ENCODE assay signal across 14 cellular contexts in genomic region chr16:68367891-68368601, GRCh38. TPM values are rescaled to one million over a fixed set of nuclear protein-coding genes. Genes with fewer than 3 reads are reported as not detected.
A peak's percentile ranks its signal among the peaks of the same experiment; 100 is the strongest.
DNase-seq lines count a peak whose midpoint lies in the region; ATAC-seq and TF ChIP-seq lines count a peak whose summit lies in the region.
"Had no signal": no experiment of that assay in that cellular context is flagged by ENCODE, and none has a peak within 500 bp of the region (broad histone marks: within the 10 kb centered on the region; RNA-seq: fewer than 3 reads in every experiment).

No MANE protein-coding gene starts in this region.

- no peak overlapping the region for H3K4me2 ChIP-seq in GM23338

- H3K36me3 ChIP-seq in CD8-positive, alpha-beta T cell (ENCODE audit: insufficient read depth, low read length), result no peaks in the 10 kb centered on the region
- no peaks in the 10 kb centered on the region for H3K36me3 ChIP-seq in GM23338 (ENCODE audit: insufficient read depth)
- no peaks in the 10 kb centered on the region for H3K36me3 ChIP-seq in spleen
- H3K36me3 ChIP-seq: esophagus muscularis mucosa, suprapubic skin had no signal

- H3K4me1 ChIP-seq in CD8-positive, alpha-beta T cell (ENCODE audit: insufficient read depth, low read length), result peaks cover 56% of the 10 kb centered on the region
- no peaks in the 10 kb centered on the region for H3K4me1 ChIP-seq in GM23338 (ENCODE audit: insufficient read depth)
- H3K4me1 ChIP-seq in spleen, result peaks cover 13 to 77% (median 53%) of the 10 kb centered on the region in 6 donors
- H3K4me1 ChIP-seq: esophagus muscularis mucosa had no signal

- intact Hi-C loops in CD8-positive, alpha-beta T cell (cut with DNase I, micrococcal nuclease), result no loop called here
- intact Hi-C loops in activated T-helper 1 cell treated with anti-CD3 and anti-CD28 coated beads, Interleukin-12 subunit alpha, Interleukin-12 subunit beta, Interleukin-2, Interleukin-4 antibody, amounts not matched to agents 30 ng/mL and 10 ng/mL and 1 ng/mL, durations not matched to agents 14 hours and 24 hours and 36 hours (cut with micrococcal nuclease), result loop anchor here (1.0 to 5.0 kb wide), 3 partner anchors 50 to 142 kb away; partner anchors contain the start of gene SMPD3
- intact Hi-C loops in spleen (cut with DNase I; ENCODE audit: low total_unique reads), result no loop called here

- H3K4me3 ChIP-seq in CD8-positive, alpha-beta T cell (ENCODE audit: low read depth, low read length), result no peak overlapping the region
- H3K4me3 ChIP-seq in GM23338, result no peak overlapping the region
- no peak overlapping the region for H3K4me3 ChIP-seq in spleen
- H3K4me3 ChIP-seq: esophagus muscularis mucosa, K562, suprapubic skin had no signal

- no peaks in the 10 kb centered on the region for H3K9me3 Mint-ChIP-seq in CD8-positive, alpha-beta T cell
- no peaks in the 10 kb centered on the region for H3K9me3 Mint-ChIP-seq in GM23338
- H3K9me3 Mint-ChIP-seq in activated T-helper 1 cell treated with anti-CD3 and anti-CD28 coated beads, Interleukin-12 subunit alpha, Interleukin-12 subunit beta, Interleukin-2, Interleukin-4 antibody, amounts not matched to agents 30 ng/mL and 10 ng/mL and 1 ng/mL, durations not matched to agents 14 hours and 24 hours and 36 hours, result no peaks in the 10 kb centered on the region
- no peaks in the 10 kb centered on the region for H3K9me3 Mint-ChIP-seq in naive thymus-derived CD8-positive, alpha-beta T cell

- H3K36me3 Mint-ChIP-seq in CD8-positive, alpha-beta T cell, result no peaks in the 10 kb centered on the region
- H3K36me3 Mint-ChIP-seq in GM23338 (ENCODE audit: low read depth), result no peaks in the 10 kb centered on the region
- peaks cover 5% of the 10 kb centered on the region for H3K36me3 Mint-ChIP-seq in activated T-helper 1 cell treated with anti-CD3 and anti-CD28 coated beads, Interleukin-12 subunit alpha, Interleukin-12 subunit beta, Interleukin-2, Interleukin-4 antibody, amounts not matched to agents 30 ng/mL and 10 ng/mL and 1 ng/mL, durations not matched to agents 14 hours and 24 hours and 36 hours (ENCODE audit: low read depth)
- H3K36me3 Mint-ChIP-seq in naive thymus-derived CD8-positive, alpha-beta T cell, result no peaks in the 10 kb centered on the region

- H3K4me1 Mint-ChIP-seq in CD8-positive, alpha-beta T cell (ENCODE audit: low read depth), result peaks cover 49% of the 10 kb centered on the region
- H3K4me1 Mint-ChIP-seq in GM23338, result peaks cover 38% of the 10 kb centered on the region
- peaks cover 42% of the 10 kb centered on the region for H3K4me1 Mint-ChIP-seq in activated T-helper 1 cell treated with anti-CD3 and anti-CD28 coated beads, Interleukin-12 subunit alpha, Interleukin-12 subunit beta, Interleukin-2, Interleukin-4 antibody, amounts not matched to agents 30 ng/mL and 10 ng/mL and 1 ng/mL, durations not matched to agents 14 hours and 24 hours and 36 hours (ENCODE audit: low read depth)
- peaks cover 26 to 72% (median 54%) of the 10 kb centered on the region in 4 donors for H3K4me1 Mint-ChIP-seq in naive thymus-derived CD8-positive, alpha-beta T cell

- CTCF ChIA-PET in CD8-positive, alpha-beta T cell (lab: Charles Lee), result interaction anchor here (0.8 to 1.6 kb wide), 3 partner anchors 28 to 176 kb away, joined by 3 to 7 read pairs (median 5); no protein-coding TSS in a partner anchor
- CTCF ChIA-PET in GM10248 (lab: Yijun Ruan, JAX), result interaction anchor here (0.8 to 8.9 kb wide), 16 partner anchors 9 to 154 kb away, joined by 3 to 64 read pairs (median 5); partner anchors contain the start of gene SLC7A6

- peak; percentile 26 for ATAC-seq in CD8-positive, alpha-beta T cell
- ATAC-seq in GM23338 (no peak), HG02588 (IDR thresholded peaks at IDR 0.05; ENCODE audit: unreplicated experiment) (no peak)
- peak in 1 of 2 donors; percentile 13 for ATAC-seq in naive thymus-derived CD8-positive, alpha-beta T cell
- ATAC-seq: left cardiac atrium, PC-3 had no signal

- H3K9me3 ChIP-seq in CD8-positive, alpha-beta T cell (ENCODE audit: low read length), result no peaks in the 10 kb centered on the region
- H3K9me3 ChIP-seq in spleen, result no peaks in the 10 kb centered on the region
- H3K9me3 ChIP-seq: esophagus muscularis mucosa, suprapubic skin had no signal

- 70 to 79% (median 76%) methylated on average over 20 of the region's 20 CpGs for WGBS in spleen, 5 donors

- no peaks in the 10 kb centered on the region for H3K79me2 ChIP-seq in GM23338 (replicated peaks; ENCODE audit: insufficient read depth)

- H3K27ac ChIP-seq in CD8-positive, alpha-beta T cell (ENCODE audit: low read depth, low read length), result no peak overlapping the region
- H3K27ac ChIP-seq in GM23338 (ENCODE audit: low read depth) (no peak overlapping the region), spleen (no peak overlapping the region)
- H3K27ac ChIP-seq: esophagus muscularis mucosa, suprapubic skin had no signal

- H3K9me2 ChIP-seq in GM23338 (ENCODE audit: insufficient read depth), result no peaks in the 10 kb centered on the region

- H3K27me3 Mint-ChIP-seq in CD8-positive, alpha-beta T cell (ENCODE audit: low read depth), result peaks cover 2% of the 10 kb centered on the region
- peaks cover 14% of the 10 kb centered on the region for H3K27me3 Mint-ChIP-seq in GM23338 (ENCODE audit: insufficient read depth, low read depth, poor library complexity)
- peaks cover 33% of the 10 kb centered on the region for H3K27me3 Mint-ChIP-seq in activated T-helper 1 cell treated with anti-CD3 and anti-CD28 coated beads, Interleukin-12 subunit alpha, Interleukin-12 subunit beta, Interleukin-2, Interleukin-4 antibody, amounts not matched to agents 30 ng/mL and 10 ng/mL and 1 ng/mL, durations not matched to agents 14 hours and 24 hours and 36 hours (ENCODE audit: insufficient read depth)
- H3K27me3 Mint-ChIP-seq in naive thymus-derived CD8-positive, alpha-beta T cell, result peaks cover 3 to 27% (median 3%) of the 10 kb centered on the region in 5 donors

- H3K27ac Mint-ChIP-seq in CD8-positive, alpha-beta T cell, result no peak overlapping the region
- H3K27ac Mint-ChIP-seq in GM23338, result peak overlapping the region; percentile 89; the same call in 1 of the 2 replicates
- H3K27ac Mint-ChIP-seq in activated T-helper 1 cell treated with anti-CD3 and anti-CD28 coated beads, Interleukin-12 subunit alpha, Interleukin-12 subunit beta, Interleukin-2, Interleukin-4 antibody, amounts not matched to agents 30 ng/mL and 10 ng/mL and 1 ng/mL, durations not matched to agents 14 hours and 24 hours and 36 hours, result no peak overlapping the region
- peak overlapping the region in 7 of 10 donors; percentile 29 to 87 (median 75) for H3K27ac Mint-ChIP-seq in naive thymus-derived CD8-positive, alpha-beta T cell

- H4K20me1 ChIP-seq in GM23338 (replicated peaks; ENCODE audit: insufficient read depth), result no peaks in the 10 kb centered on the region

- DNase-seq in CD8-positive, alpha-beta T cell, result no peak
- DNase-seq in GM23338 (ENCODE audit: low spot score), result no peak
- DNase-seq in activated T-helper 1 cell treated with anti-CD3 and anti-CD28 coated beads, Interleukin-12 subunit alpha, Interleukin-12 subunit beta, Interleukin-2, Interleukin-4 antibody, amounts not matched to agents 30 ng/mL and 10 ng/mL and 1 ng/mL, durations not matched to agents 14 hours and 24 hours and 36 hours (ENCODE audit: low spot score), result no peak
- DNase-seq in naive thymus-derived CD8-positive, alpha-beta T cell, result no peak
- DNase-seq in GM10248 (ENCODE audit: extremely low spot score), result no peak
- DNase-seq in spleen, result no peak
- DNase-seq: left cardiac atrium, NCI-H146, NCI-H510A, PC-3 had no signal

- TF ChIP-seq CTCF in CD8-positive, alpha-beta T cell (IDR thresholded peaks at IDR 0.05), result no peak
- no peak for TF ChIP-seq CTCF in GM23338 (conservative IDR thresholded peaks at IDR 0.05; ENCODE audit: low read depth in 2 of 2)
- TF ChIP-seq CTCF in GM10248 (IDR thresholded peaks at IDR 0.05; ENCODE audit: control extremely low read depth, extremely low read depth, low read depth, missing control alignments), result no peak
- TF ChIP-seq CTCF in spleen (IDR thresholded peaks at IDR 0.05 in 8 of 11, conservative IDR thresholded peaks at IDR 0.05 in 3 of 11), result no peak

- TF ChIP-seq POLR2A in spleen (IDR thresholded peaks at IDR 0.05), result no peak

- POLR2A ChIA-PET in CD8-positive, alpha-beta T cell (lab: Charles Lee), result no interaction called here
- POLR2A ChIA-PET in naive thymus-derived CD8-positive, alpha-beta T cell (lab: Charles Lee), result interaction anchor here (1.3 to 3.5 kb wide), 3 partner anchors 8 to 50 kb away, joined by 3 to 24 read pairs (median 5); no protein-coding TSS in a partner anchor
- POLR2A ChIA-PET in GM10248 (lab: Yijun Ruan, JAX), result no interaction called here

- H3K27me3 ChIP-seq in CD8-positive, alpha-beta T cell (ENCODE audit: insufficient read depth, low read length), result no peaks in the 10 kb centered on the region
- H3K27me3 ChIP-seq in GM23338 (ENCODE audit: insufficient read depth), result no peaks in the 10 kb centered on the region
- H3K27me3 ChIP-seq in spleen (replicated peaks in 1 of 7), result peaks cover 0 to 24% (median 0%) of the 10 kb centered on the region in 7 donors

- H3K4me3 Mint-ChIP-seq in CD8-positive, alpha-beta T cell, result peak overlapping the region; percentile 57
- H3K4me3 Mint-ChIP-seq in GM23338, result 0 out of 3 replicates have a peak overlapping the region, but pooled peaks have one; percentile 12
- peak overlapping the region; percentile 63 for H3K4me3 Mint-ChIP-seq in activated T-helper 1 cell treated with anti-CD3 and anti-CD28 coated beads, Interleukin-12 subunit alpha, Interleukin-12 subunit beta, Interleukin-2, Interleukin-4 antibody, amounts not matched to agents 30 ng/mL and 10 ng/mL and 1 ng/mL, durations not matched to agents 14 hours and 24 hours and 36 hours
- peak overlapping the region; percentile 31 to 85 (median 72) for H3K4me3 Mint-ChIP-seq in naive thymus-derived CD8-positive, alpha-beta T cell

- no peaks in the 10 kb centered on the region for H3F3A ChIP-seq in GM23338 (replicated peaks; ENCODE audit: low read depth)

- H2AFZ ChIP-seq in GM23338, result peak overlapping the region; percentile 84; the same call in 1 of the 2 replicates

RNA-seq across cellular contexts. Expression of gene PRMT7, which starts 57.2 kb away (rescaled TPM):
- total RNA-seq in CD8-positive, alpha-beta T cell, result 10 to 100 TPM; 53.8 to 58.7 TPM
- 61.9 and 65.3 TPM in 2 replicates for total RNA-seq in GM23338 (2014; rRNA removed; shearing (Covaris generic))
- 20.2 TPM in 2 replicates for polyA plus RNA-seq in GM23338 (2016; fragmentation: Nextera tagmentation; extraction: Ambion mirVana)
- total RNA-seq in activated T-helper 1 cell treated with anti-CD3 and anti-CD28 coated beads, Interleukin-12 subunit alpha, Interleukin-12 subunit beta, Interleukin-2, Interleukin-4 antibody, amounts not matched to agents 30 ng/mL and 10 ng/mL and 1 ng/mL, durations not matched to agents 14 hours and 24 hours and 36 hours, result 80.6 and 85.2 TPM in 2 replicates
- total RNA-seq in naive thymus-derived CD8-positive, alpha-beta T cell, result 100 to 1,000 TPM; 110 to 112 TPM
- 10 to 100 TPM; 35.7 to 49.9 (median 43.2) TPM for polyA plus RNA-seq in naive thymus-derived CD8-positive, alpha-beta T cell
- 10 to 100 TPM; 31.9 to 66.4 (median 42.8) TPM for total RNA-seq in spleen
- 10 to 100 TPM; 25.0 to 48.2 (median 40.5) TPM for polyA plus RNA-seq in spleen

RNA-seq across cellular contexts. Expression of gene SLC7A6OS, which starts 57.3 kb away (rescaled TPM):
- total RNA-seq in CD8-positive, alpha-beta T cell, result 10 to 100 TPM; 39.4 to 44.2 TPM
- 16.4 and 16.5 TPM in 2 replicates for total RNA-seq in GM23338 (2014; rRNA removed; shearing (Covaris generic))
- polyA plus RNA-seq in GM23338 (2016; fragmentation: Nextera tagmentation; extraction: Ambion mirVana) (13.8 and 17.9 TPM in 2 replicates), spleen (10 to 100 TPM in 1 of 3 donors, 1 to 10 TPM in 2; 7.5 to 10.6 (median 8.5) TPM)
- 26.5 and 27.6 TPM in 2 replicates for total RNA-seq in activated T-helper 1 cell treated with anti-CD3 and anti-CD28 coated beads, Interleukin-12 subunit alpha, Interleukin-12 subunit beta, Interleukin-2, Interleukin-4 antibody, amounts not matched to agents 30 ng/mL and 10 ng/mL and 1 ng/mL, durations not matched to agents 14 hours and 24 hours and 36 hours
- 10 to 100 TPM; 46.0 to 52.0 TPM for total RNA-seq in naive thymus-derived CD8-positive, alpha-beta T cell
- 10 to 100 TPM; 18.8 to 27.5 (median 23.3) TPM for polyA plus RNA-seq in naive thymus-derived CD8-positive, alpha-beta T cell
- 10 to 100 TPM; 17.6 to 30.6 (median 26.6) TPM for total RNA-seq in spleen

Comparison
In these comparisons a context has a peak if more than half of its experiments do, and no peak if none do; other contexts are left out.
1. H3K27ac Mint-ChIP-seq: peak in GM23338 (single experiment) and naive thymus-derived CD8-positive, alpha-beta T cell (7 of 10); none in CD8-positive, alpha-beta T cell (single experiment) and activated T-helper 1 cell treated with anti-CD3 and anti-CD28 coated beads, Interleukin-12 subunit alpha, Interleukin-12 subunit beta, Interleukin-2, Interleukin-4 antibody, amounts not matched to agents 30 ng/mL and 10 ng/mL and 1 ng/mL, durations not matched to agents 14 hours and 24 hours and 36 hours (single experiment).
2. H3K4me3 Mint-ChIP-seq: peak in every context shown above with its lines; median percentile 72 in naive thymus-derived CD8-positive, alpha-beta T cell; 63 in activated T-helper 1 cell treated with anti-CD3 and anti-CD28 coated beads, Interleukin-12 subunit alpha, Interleukin-12 subunit beta, Interleukin-2, Interleukin-4 antibody, amounts not matched to agents 30 ng/mL and 10 ng/mL and 1 ng/mL, durations not matched to agents 14 hours and 24 hours and 36 hours; 57 in CD8-positive, alpha-beta T cell; 12 in GM23338.